Comparison of ENCODE assay signal across 1 cellular context in genomic region chr7:121484089-121484763, GRCh38.
TF ChIP-seq lines count a peak whose summit lies in the region.

No MANE protein-coding gene starts in this region.

TF ChIP-seq in SK-N-SH treated with all-trans-retinoic acid at 6 μM for 48 hours, 23 proteins besides CTCF, POLR2A, EP300 and RAD21 (continued from another document):
- TF ChIP-seq TSHZ2 (CRISPR knock-in tag; IDR thresholded peaks at IDR 0.05) (no peak), ISL1 (CRISPR knock-in tag; IDR thresholded peaks at IDR 0.05) (no peak), GLIS3 (CRISPR knock-in tag; IDR thresholded peaks at IDR 0.05) (no peak), PPARA (CRISPR knock-in tag; IDR thresholded peaks at IDR 0.05; ENCODE audit: borderline replicate concordance) (no peak), ZFP30 (CRISPR knock-in tag; IDR thresholded peaks at IDR 0.05) (no peak), CSRNP3 (CRISPR knock-in tag; IDR thresholded peaks at IDR 0.05) (no peak), RARB (CRISPR knock-in tag; IDR thresholded peaks at IDR 0.05) (no peak), ZNF70 (CRISPR knock-in tag; IDR thresholded peaks at IDR 0.05) (no peak), OSR1 (CRISPR knock-in tag; IDR thresholded peaks at IDR 0.05) (no peak), ZC3H10 (CRISPR knock-in tag; IDR thresholded peaks at IDR 0.05) (no peak), ZNF8 (CRISPR knock-in tag; IDR thresholded peaks at IDR 0.05) (no peak)
